Comparison of ENCODE assay signal across 1 cellular context in the genomic region with DNA sequence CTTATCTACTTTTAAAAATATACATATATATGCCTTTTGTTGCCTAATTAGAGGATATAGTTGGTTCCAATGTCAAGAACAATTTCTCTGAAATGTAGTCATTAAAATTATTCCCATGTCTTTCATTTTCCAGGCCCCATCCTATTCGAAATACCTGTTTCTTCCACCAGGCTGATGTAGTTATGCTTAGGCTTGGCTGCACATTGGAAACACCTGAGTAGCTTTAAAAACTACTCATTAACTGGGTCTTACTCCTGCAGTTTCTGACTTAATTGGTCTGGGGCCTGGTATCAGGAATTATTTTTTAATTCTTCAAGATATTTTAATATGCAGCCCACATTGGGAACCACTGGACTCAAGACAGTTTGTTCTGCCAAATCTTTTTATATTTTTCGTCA.
TF ChIP-seq lines count a peak whose summit lies in the region.

No MANE protein-coding gene starts in this region.

TF ChIP-seq in HCT116, 20 proteins besides CTCF, POLR2A, EP300 and RAD21 (continued from another document):
- TF ChIP-seq, protein P1, sequence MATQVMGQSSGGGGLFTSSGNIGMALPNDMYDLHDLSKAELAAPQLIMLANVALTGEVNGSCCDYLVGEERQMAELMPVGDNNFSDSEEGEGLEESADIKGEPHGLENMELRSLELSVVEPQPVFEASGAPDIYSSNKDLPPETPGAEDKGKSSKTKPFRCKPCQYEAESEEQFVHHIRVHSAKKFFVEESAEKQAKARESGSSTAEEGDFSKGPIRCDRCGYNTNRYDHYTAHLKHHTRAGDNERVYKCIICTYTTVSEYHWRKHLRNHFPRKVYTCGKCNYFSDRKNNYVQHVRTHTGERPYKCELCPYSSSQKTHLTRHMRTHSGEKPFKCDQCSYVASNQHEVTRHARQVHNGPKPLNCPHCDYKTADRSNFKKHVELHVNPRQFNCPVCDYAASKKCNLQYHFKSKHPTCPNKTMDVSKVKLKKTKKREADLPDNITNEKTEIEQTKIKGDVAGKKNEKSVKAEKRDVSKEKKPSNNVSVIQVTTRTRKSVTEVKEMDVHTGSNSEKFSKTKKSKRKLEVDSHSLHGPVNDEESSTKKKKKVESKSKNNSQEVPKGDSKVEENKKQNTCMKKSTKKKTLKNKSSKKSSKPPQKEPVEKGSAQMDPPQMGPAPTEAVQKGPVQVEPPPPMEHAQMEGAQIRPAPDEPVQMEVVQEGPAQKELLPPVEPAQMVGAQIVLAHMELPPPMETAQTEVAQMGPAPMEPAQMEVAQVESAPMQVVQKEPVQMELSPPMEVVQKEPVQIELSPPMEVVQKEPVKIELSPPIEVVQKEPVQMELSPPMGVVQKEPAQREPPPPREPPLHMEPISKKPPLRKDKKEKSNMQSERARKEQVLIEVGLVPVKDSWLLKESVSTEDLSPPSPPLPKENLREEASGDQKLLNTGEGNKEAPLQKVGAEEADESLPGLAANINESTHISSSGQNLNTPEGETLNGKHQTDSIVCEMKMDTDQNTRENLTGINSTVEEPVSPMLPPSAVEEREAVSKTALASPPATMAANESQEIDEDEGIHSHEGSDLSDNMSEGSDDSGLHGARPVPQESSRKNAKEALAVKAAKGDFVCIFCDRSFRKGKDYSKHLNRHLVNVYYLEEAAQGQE (IDR thresholded peaks at IDR 0.05; ENCODE audit: low read depth) = no peak
- TF ChIP-seq SIN3A (IDR thresholded peaks at IDR 0.05; ENCODE audit: low read depth) (no peak), FOSL1 (IDR thresholded peaks at IDR 0.05; ENCODE audit: low read depth) (no peak), CBX3 (IDR thresholded peaks at IDR 0.05; ENCODE audit: low read depth) (no peak), SP1 (IDR thresholded peaks at IDR 0.05; ENCODE audit: low read depth) (no peak), TCF7L2 (IDR thresholded peaks at IDR 0.05; ENCODE audit: borderline replicate concordance, extremely low read depth, insufficient read depth, insufficient read length) (no peak), ZFX (IDR thresholded peaks at IDR 0.05) (no peak)
- TF ChIP-seq, protein P2, sequence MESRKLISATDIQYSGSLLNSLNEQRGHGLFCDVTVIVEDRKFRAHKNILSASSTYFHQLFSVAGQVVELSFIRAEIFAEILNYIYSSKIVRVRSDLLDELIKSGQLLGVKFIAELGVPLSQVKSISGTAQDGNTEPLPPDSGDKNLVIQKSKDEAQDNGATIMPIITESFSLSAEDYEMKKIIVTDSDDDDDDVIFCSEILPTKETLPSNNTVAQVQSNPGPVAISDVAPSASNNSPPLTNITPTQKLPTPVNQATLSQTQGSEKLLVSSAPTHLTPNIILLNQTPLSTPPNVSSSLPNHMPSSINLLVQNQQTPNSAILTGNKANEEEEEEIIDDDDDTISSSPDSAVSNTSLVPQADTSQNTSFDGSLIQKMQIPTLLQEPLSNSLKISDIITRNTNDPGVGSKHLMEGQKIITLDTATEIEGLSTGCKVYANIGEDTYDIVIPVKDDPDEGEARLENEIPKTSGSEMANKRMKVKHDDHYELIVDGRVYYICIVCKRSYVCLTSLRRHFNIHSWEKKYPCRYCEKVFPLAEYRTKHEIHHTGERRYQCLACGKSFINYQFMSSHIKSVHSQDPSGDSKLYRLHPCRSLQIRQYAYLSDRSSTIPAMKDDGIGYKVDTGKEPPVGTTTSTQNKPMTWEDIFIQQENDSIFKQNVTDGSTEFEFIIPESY (IDR thresholded peaks at IDR 0.05; ENCODE audit: extremely low read depth, insufficient replicate concordance, low read length) = no peak
TF ChIP-seq in HCT116: peak in this region for 0.
